Comparison of ENCODE assay signal across 17 cellular contexts in genomic region chr3:13579089-13579488, GRCh38. TPM values are rescaled to one million over a fixed set of nuclear protein-coding genes. Genes with fewer than 3 reads are reported as not detected.
A peak's percentile ranks its signal among the peaks of the same experiment; 100 is the strongest.
DNase-seq lines count a peak whose midpoint lies in the region; ATAC-seq, FAIRE-seq and TF ChIP-seq lines count a peak whose summit lies in the region.
"Had no signal": no experiment of that assay in that cellular context is flagged by ENCODE, and none has a peak within 500 bp of the region (broad histone marks: within the 10 kb centered on the region; RNA-seq: fewer than 3 reads in every experiment).

No MANE protein-coding gene starts in this region.

- H3K36me3 Mint-ChIP-seq in astrocyte (ENCODE audit: low read depth, unreplicated experiment) = no peaks in the 10 kb centered on the region
- H3K36me3 Mint-ChIP-seq: activated naive CD8-positive, alpha-beta T cell treated with anti-CD3 and anti-CD28 coated beads, Interleukin-2, amount 10 ng/mL, durations not matched to agents 7 days and 5 days had no signal

- TF ChIP-seq CTCF in astrocyte (IDR thresholded peaks at IDR 0.05; ENCODE audit: insufficient read depth, low read depth, low read length) = no peak
- TF ChIP-seq CTCF in foreskin fibroblast (IDR thresholded peaks at IDR 0.05; ENCODE audit: low read depth, low read length) = no peak
- TF ChIP-seq CTCF in mucosa of descending colon (IDR thresholded peaks at IDR 0.05) = no peak

- H3K4me3 ChIP-seq in astrocyte (ENCODE audit: insufficient read depth, low read depth, low read length) (no peak overlapping the region), foreskin fibroblast (ENCODE audit: low read depth in 1 of 2, low read length in 2 of 2) (no peak overlapping the region), mucosa of descending colon (no peak overlapping the region)
- H3K4me3 ChIP-seq: gastrocnemius medialis, prostate gland, transverse colon had no signal

- H2AFZ ChIP-seq in astrocyte (ENCODE audit: low read depth, low read length) = no peak overlapping the region

- peaks cover 14% of the 10 kb centered on the region for H3K4me1 ChIP-seq in astrocyte (ENCODE audit: insufficient read depth, low read length)
- H3K4me1 ChIP-seq in mucosa of descending colon (ENCODE audit: low read depth) = no peaks in the 10 kb centered on the region
- H3K4me1 ChIP-seq: prostate gland, transverse colon had no signal

- H3K9me3 ChIP-seq in astrocyte (ENCODE audit: insufficient read depth, low read depth, low read length) = no peaks in the 10 kb centered on the region
- no peaks in the 10 kb centered on the region for H3K9me3 ChIP-seq in mucosa of descending colon
- H3K9me3 ChIP-seq: gastrocnemius medialis, prostate gland, transverse colon had no signal

- FAIRE-seq in astrocyte (lab: Jason Lieb, UNC) = peak; percentile 47
- FAIRE-seq: GM12891 had no signal

- ATAC-seq in stimulated activated naive CD8-positive, alpha-beta T cell treated with anti-CD3 and anti-CD28 coated beads, Interleukin-15, amount 100 ng/mL, for 72 hours = no peak
- ATAC-seq in HG02588 (IDR thresholded peaks at IDR 0.05; ENCODE audit: unreplicated experiment) (no peak), mucosa of descending colon (no peak)

- no peak overlapping the region for H3K27ac ChIP-seq in astrocyte (ENCODE audit: low read depth, low read length)
- H3K27ac ChIP-seq: prostate gland, transverse colon had no signal

- no peak overlapping the region for H3K4me2 ChIP-seq in astrocyte (ENCODE audit: low read length)

- no peak overlapping the region for H3K27ac Mint-ChIP-seq in astrocyte (ENCODE audit: unreplicated experiment)
- H3K27ac Mint-ChIP-seq in stimulated activated naive CD8-positive, alpha-beta T cell treated with anti-CD3 and anti-CD28 coated beads, Interleukin-15, amount 100 ng/mL, for 72 hours = no peak overlapping the region
- H3K27ac Mint-ChIP-seq: activated naive CD8-positive, alpha-beta T cell treated with anti-CD3 and anti-CD28 coated beads, Interleukin-2, amount 10 ng/mL, durations not matched to agents 7 days and 5 days; B cell had no signal

- no peaks in the 10 kb centered on the region for H3K27me3 ChIP-seq in astrocyte (ENCODE audit: insufficient read depth, low read length)
- H3K27me3 ChIP-seq: gastrocnemius medialis, transverse colon had no signal

- peaks cover 2% of the 10 kb centered on the region for H3K27me3 Mint-ChIP-seq in astrocyte (ENCODE audit: low read depth, unreplicated experiment)
- H3K27me3 Mint-ChIP-seq in stimulated activated naive CD8-positive, alpha-beta T cell treated with anti-CD3 and anti-CD28 coated beads, Interleukin-15, amount 100 ng/mL, for 72 hours = no peaks in the 10 kb centered on the region
- H3K27me3 Mint-ChIP-seq: activated naive CD8-positive, alpha-beta T cell treated with anti-CD3 and anti-CD28 coated beads, Interleukin-2, amount 10 ng/mL, durations not matched to agents 7 days and 5 days; B cell had no signal

- DNase-seq in AG08395 (ENCODE audit: low spot score) (peak; percentile 81), HS-5 (ENCODE audit: low read depth) (peak; percentile 51), astrocyte (ENCODE audit: low read depth) (peak; percentile 78), foreskin fibroblast (peak; percentile 78 to 80), NCI-H82 (lab: John Stamatoyannopoulos, UW) (no peak), mucosa of descending colon (no peak)
- DNase-seq in stimulated activated naive CD8-positive, alpha-beta T cell treated with anti-CD3 and anti-CD28 coated beads, Interleukin-15, amount 100 ng/mL, for 72 hours = no peak
- DNase-seq: activated CD4-positive, alpha-beta T cell treated with anti-CD3 and anti-CD28 coated beads for 1 hour; activated naive CD8-positive, alpha-beta T cell treated with anti-CD3 and anti-CD28 coated beads, Interleukin-2, amount 10 ng/mL, durations not matched to agents 7 days and 5 days; gastrocnemius medialis; islet precursor cell; NCI-H2081; transverse colon had no signal

- H4K20me1 ChIP-seq in astrocyte (ENCODE audit: insufficient read depth, low read length) = peaks cover 9% of the 10 kb centered on the region

- H3K79me2 ChIP-seq in astrocyte (ENCODE audit: insufficient read depth, low read length) = no peaks in the 10 kb centered on the region

- intact Hi-C loops in mucosa of descending colon (cut with DNase I, micrococcal nuclease) = no loop called here

- no peaks in the 10 kb centered on the region for H3K9me3 Mint-ChIP-seq in astrocyte (ENCODE audit: unreplicated experiment)
- H3K9me3 Mint-ChIP-seq in stimulated activated naive CD8-positive, alpha-beta T cell treated with anti-CD3 and anti-CD28 coated beads, Interleukin-15, amount 100 ng/mL, for 72 hours = no peaks in the 10 kb centered on the region
- H3K9me3 Mint-ChIP-seq: activated naive CD8-positive, alpha-beta T cell treated with anti-CD3 and anti-CD28 coated beads, Interleukin-2, amount 10 ng/mL, durations not matched to agents 7 days and 5 days had no signal

- H3K4me1 Mint-ChIP-seq in astrocyte (ENCODE audit: low read depth, unreplicated experiment) = peaks cover 34% of the 10 kb centered on the region
- H3K4me1 Mint-ChIP-seq in stimulated activated naive CD8-positive, alpha-beta T cell treated with anti-CD3 and anti-CD28 coated beads, Interleukin-15, amount 100 ng/mL, for 72 hours = peaks cover 58% of the 10 kb centered on the region
- H3K4me1 Mint-ChIP-seq: B cell had no signal

- H3K4me3 Mint-ChIP-seq in astrocyte (ENCODE audit: unreplicated experiment) = no peak overlapping the region
- no peak overlapping the region for H3K4me3 Mint-ChIP-seq in stimulated activated naive CD8-positive, alpha-beta T cell treated with anti-CD3 and anti-CD28 coated beads, Interleukin-15, amount 100 ng/mL, for 72 hours
- H3K4me3 Mint-ChIP-seq: activated naive CD8-positive, alpha-beta T cell treated with anti-CD3 and anti-CD28 coated beads, Interleukin-2, amount 10 ng/mL, durations not matched to agents 7 days and 5 days; B cell had no signal

- H3K36me3 ChIP-seq in astrocyte (ENCODE audit: insufficient read depth, low read length) (no peaks in the 10 kb centered on the region), mucosa of descending colon (ENCODE audit: low read depth) (no peaks in the 10 kb centered on the region)
- H3K36me3 ChIP-seq: gastrocnemius medialis, prostate gland, transverse colon had no signal

- H3K9ac ChIP-seq in astrocyte (ENCODE audit: low read length) = no peak overlapping the region

RNA-seq across cellular contexts. Expression of gene FBLN2, which starts 30.2 kb away (rescaled TPM):
- total RNA-seq in astrocyte (36.6 and 57.3 TPM in 2 replicates), mucosa of descending colon (10 to 100 TPM; 10.2 to 48.9 (median 30.5) TPM)

Comparison
In these comparisons a context has a peak if more than half of its experiments do, and no peak if none do; other contexts are left out.
1. DNase-seq: peak in AG08395 (single experiment), HS-5 (single experiment), astrocyte (single experiment) and foreskin fibroblast (2 of 2); none in stimulated activated naive CD8-positive, alpha-beta T cell treated with anti-CD3 and anti-CD28 coated beads, Interleukin-15, amount 100 ng/mL, for 72 hours (0 of 2), NCI-H82 (single experiment) and mucosa of descending colon (0 of 3).